Comparison of ENCODE assay signal across 19 cellular contexts in genomic region chr2:13821255-13821880, GRCh38.
DNase-seq lines count a peak whose midpoint lies in the region; ATAC-seq and TF ChIP-seq lines count a peak whose summit lies in the region.
"Had no signal": no experiment of that assay in that cellular context is flagged by ENCODE, and none has a peak within 500 bp of the region (broad histone marks: within the 10 kb centered on the region; RNA-seq: fewer than 3 reads in every experiment).

No MANE protein-coding gene starts in this region.

- dilution Hi-C loops in IMR-90 (cut with HindIII; ENCODE audit: low sequenced_read_pairs, unreplicated experiment): no loop called here

- H3K27ac Mint-ChIP-seq in activated CD4-positive, alpha-beta memory T cell treated with anti-CD3 and anti-CD28 coated beads, Interleukin-2, amount 10 ng/mL, durations not matched to agents 7 days and 5 days: no peak overlapping the region

- no peaks in the 10 kb centered on the region for H3K36me3 ChIP-seq in IMR-90 (ENCODE audit: control insufficient read depth, insufficient read depth, low read length)
- no peaks in the 10 kb centered on the region for H3K36me3 ChIP-seq in prostate gland
- H3K36me3 ChIP-seq: BE2C, HAP-1, spleen, stomach had no signal

- H3K9me1 ChIP-seq in IMR-90 (ENCODE audit: insufficient read depth, low read length): no peaks in the 10 kb centered on the region

- no peak overlapping the region for H3K4me2 ChIP-seq in IMR-90 (ENCODE audit: low read depth, low read length)

- TF ChIP-seq CTCF in IMR-90 (conservative IDR thresholded peaks at IDR 0.05; ENCODE audit: low read depth, low read length): no peak
- TF ChIP-seq CTCF in astrocyte of the spinal cord (IDR thresholded peaks at IDR 0.05; ENCODE audit: low read depth, low read length): no peak
- TF ChIP-seq CTCF in prostate gland (IDR thresholded peaks at IDR 0.05): no peak

- no peaks in the 10 kb centered on the region for H4K20me1 ChIP-seq in IMR-90 (ENCODE audit: insufficient read depth, low read length)

- peak overlapping the region; percentile 21 for H2AFZ ChIP-seq in IMR-90 (replicated peaks; ENCODE audit: low read length, poor library complexity)

- no peak overlapping the region for H2BK20ac ChIP-seq in IMR-90 (ENCODE audit: low read depth, low read length)

- POLR2A ChIA-PET in IMR-90 (lab: Charles Lee; ENCODE audit: unreplicated experiment): no interaction called here
- POLR2A ChIA-PET in activated CD4-positive, alpha-beta memory T cell treated with anti-CD3 and anti-CD28 coated beads, Interleukin-2, amount 10 ng/mL, durations not matched to agents 7 days and 5 days (lab: Charles Lee): no interaction called here

- no peaks in the 10 kb centered on the region for H3K36me3 Mint-ChIP-seq in activated CD4-positive, alpha-beta memory T cell treated with anti-CD3 and anti-CD28 coated beads, Interleukin-2, amount 10 ng/mL, durations not matched to agents 7 days and 5 days (ENCODE audit: low read depth)

- no CpG with 5 or more reads among the region's 4 CpGs for WGBS in IMR-90 (ENCODE audit: extremely low coverage in 2 of 2, insufficient read length in 1 of 2), 2 experiments
- WGBS in prostate gland: 67% methylated on average over 4 of the region's 4 CpGs

- CTCF ChIA-PET in IMR-90 (lab: Yijun Ruan, JAX): no interaction called here
- CTCF ChIA-PET in activated CD4-positive, alpha-beta memory T cell treated with anti-CD3 and anti-CD28 coated beads, Interleukin-2, amount 10 ng/mL, durations not matched to agents 7 days and 5 days (lab: Charles Lee): no interaction called here

- BruUV-seq in IMR-90 (replicated peaks; lab: Mats Ljungman, UMichigan): no TSS peak

- H3K56ac ChIP-seq in IMR-90 (ENCODE audit: extremely low read depth, insufficient read depth, low read length): no peak overlapping the region

- no peaks in the 10 kb centered on the region for H3K27me3 Mint-ChIP-seq in activated CD4-positive, alpha-beta memory T cell treated with anti-CD3 and anti-CD28 coated beads, Interleukin-2, amount 10 ng/mL, durations not matched to agents 7 days and 5 days

- TF ChIP-seq POLR2A in IMR-90 (IDR thresholded peaks at IDR 0.05; ENCODE audit: low read depth, low read length): no peak
- no peak for TF ChIP-seq POLR2A in prostate gland (IDR thresholded peaks at IDR 0.05)

- TF ChIP-seq RAD21 in IMR-90 (IDR thresholded peaks at IDR 0.05; ENCODE audit: low read length): no peak

- H3K4me3 ChIP-seq in IMR-90 (ENCODE audit: insufficient read depth, low read depth, low read length) (no peak overlapping the region), astrocyte of the spinal cord (ENCODE audit: low read depth, low read length) (no peak overlapping the region), prostate gland (no peak overlapping the region)
- H3K4me3 ChIP-seq: HAP-1, mucosa of descending colon, spleen, stomach had no signal

- no peak overlapping the region for H3K14ac ChIP-seq in IMR-90 (replicated peaks; ENCODE audit: low read depth, low read length)

- no peak overlapping the region for H4K8ac ChIP-seq in IMR-90 (ENCODE audit: low read depth in 2 of 2, low read length in 2 of 2)

- H3K9me3 ChIP-seq in IMR-90 (ENCODE audit: control insufficient read depth, insufficient read depth, low read length) (peaks cover 2% of the 10 kb centered on the region; the same call in 1 of the 2 replicates), prostate gland (no peaks in the 10 kb centered on the region)
- H3K9me3 ChIP-seq: BE2C, HAP-1, mucosa of descending colon, spleen, stomach had no signal

- H3K9me3 Mint-ChIP-seq in activated CD4-positive, alpha-beta memory T cell treated with anti-CD3 and anti-CD28 coated beads, Interleukin-2, amount 10 ng/mL, durations not matched to agents 7 days and 5 days: no peaks in the 10 kb centered on the region

- no peak overlapping the region for H3K27ac ChIP-seq in IMR-90 (ENCODE audit: insufficient read depth, low read length)
- no peak overlapping the region for H3K27ac ChIP-seq in prostate gland
- H3K27ac ChIP-seq: spleen, stomach had no signal

- no peaks in the 10 kb centered on the region for H3K4me1 ChIP-seq in IMR-90 (ENCODE audit: control insufficient read depth, insufficient read depth, low read length)
- no peaks in the 10 kb centered on the region for H3K4me1 ChIP-seq in prostate gland (replicated peaks)
- H3K4me1 ChIP-seq: BE2C, HAP-1, spleen had no signal

- no peak overlapping the region for H2AK9ac ChIP-seq in IMR-90 (replicated peaks; ENCODE audit: low read depth, low read length, poor library complexity)

- no peak overlapping the region for H4K91ac ChIP-seq in IMR-90 (ENCODE audit: insufficient read depth, low read depth, low read length)

- H2AK5ac ChIP-seq in IMR-90 (ENCODE audit: low read depth, low read length): no peak overlapping the region

- no peak overlapping the region for H2BK120ac ChIP-seq in IMR-90 (ENCODE audit: low read depth, low read length)

- no peak overlapping the region for H2BK15ac ChIP-seq in IMR-90 (ENCODE audit: low read depth, low read length)

- ATAC-seq in IMR-90 (ENCODE audit: low read depth) (0 out of 2 replicates have a peak, but pooled peaks have one; percentile 24), HG02759 (IDR thresholded peaks at IDR 0.05; ENCODE audit: unreplicated experiment) (no peak)
- ATAC-seq: mucosa of descending colon had no signal

- in situ Hi-C loops in IMR-90 (cut with MboI; ENCODE audit: low sequenced_read_pairs) (no loop called here), astrocyte of the spinal cord (cut with HindIII; ENCODE audit: low sequenced_read_pairs) (no loop called here)

- no peak overlapping the region for H3K4ac ChIP-seq in IMR-90 (ENCODE audit: low read depth, low read length)

- no peak overlapping the region for H3K23ac ChIP-seq in IMR-90 (ENCODE audit: low read depth, low read length)

- no peak overlapping the region for H4K5ac ChIP-seq in IMR-90 (ENCODE audit: low read depth, low read length)

- H3K9ac ChIP-seq in IMR-90 (ENCODE audit: low read depth, low read length): no peak overlapping the region

- DNase-seq in AG08396 (ENCODE audit: low spot score): peak; percentile 25
- peak; percentile 74 for DNase-seq in IMR-90
- peak; percentile 86 for DNase-seq in astrocyte of the spinal cord (ENCODE audit: low read depth, low spot score)
- peak; percentile 85 for DNase-seq in iris pigment epithelial cell (ENCODE audit: low read depth)
- DNase-seq in Kasumi-1 (lab: John Stamatoyannopoulos, UW): no peak
- no peak for DNase-seq in prostate gland (ENCODE audit: low spot score)
- no peak for DNase-seq in activated CD4-positive, alpha-beta memory T cell treated with anti-CD3 and anti-CD28 coated beads, Interleukin-2, amount 10 ng/mL, durations not matched to agents 7 days and 5 days
- DNase-seq: activated CD4-positive, alpha-beta T cell treated with anti-CD3 and anti-CD28 coated beads for 48 hours; BE2C; glutamatergic neuron; kidney; mucosa of descending colon; NCI-H187 treated with DMSO at 0.1 percent for 48 hours; NCI-H69; occipital lobe; spleen; stomach had no signal

- no peak overlapping the region for H3K4me3 Mint-ChIP-seq in activated CD4-positive, alpha-beta memory T cell treated with anti-CD3 and anti-CD28 coated beads, Interleukin-2, amount 10 ng/mL, durations not matched to agents 7 days and 5 days

- no peaks in the 10 kb centered on the region for H3K79me1 ChIP-seq in IMR-90 (ENCODE audit: low read depth in 1 of 2, low read length in 2 of 2)

- H2BK5ac ChIP-seq in IMR-90 (ENCODE audit: low read depth, low read length, poor library complexity, severe bottlenecking): no peak overlapping the region

- no peaks in the 10 kb centered on the region for H3K4me1 Mint-ChIP-seq in activated CD4-positive, alpha-beta memory T cell treated with anti-CD3 and anti-CD28 coated beads, Interleukin-2, amount 10 ng/mL, durations not matched to agents 7 days and 5 days

- intact Hi-C loops in IMR-90 (cut with micrococcal nuclease): no loop called here
- intact Hi-C loops in prostate gland (cut with DNase I): no loop called here

- H3K27me3 ChIP-seq in IMR-90 (ENCODE audit: control insufficient read depth, insufficient read depth, low read length) (no peaks in the 10 kb centered on the region), prostate gland (replicated peaks; ENCODE audit: insufficient read depth) (no peaks in the 10 kb centered on the region)
- H3K27me3 ChIP-seq: BE2C, spleen, stomach had no signal

- no peak overlapping the region for H3K18ac ChIP-seq in IMR-90 (ENCODE audit: low read depth, low read length)

TF ChIP-seq in IMR-90, 13 proteins besides CTCF, POLR2A, EP300 and RAD21:
- TF ChIP-seq CEBPB (IDR thresholded peaks at IDR 0.05; ENCODE audit: low read depth, low read length): peak; percentile 22; the same call in 1 of the 2 replicates
- no peak for TF ChIP-seq NFE2L2 (IDR thresholded peaks at IDR 0.05; ENCODE audit: low read depth, low read length)
TF ChIP-seq in IMR-90: peak in this region for 1.

Comparison
In these comparisons a context has a peak if more than half of its experiments do, and no peak if none do; other contexts are left out.
1. DNase-seq: peak in AG08396 (single experiment), IMR-90 (single experiment), astrocyte of the spinal cord (single experiment) and iris pigment epithelial cell (single experiment); none in Kasumi-1 (0 of 2), prostate gland (single experiment) and activated CD4-positive, alpha-beta memory T cell treated with anti-CD3 and anti-CD28 coated beads, Interleukin-2, amount 10 ng/mL, durations not matched to agents 7 days and 5 days (single experiment).